In genomic region chr16:86207350-86207749, GRCh38 we compare ENCODE assay signal across 26 cellular contexts.
"Had no signal": no experiment of that assay in that cellular context is flagged by ENCODE, and none has a peak within 500 bp of the region (broad histone marks: within the 10 kb centered on the region; RNA-seq: fewer than 3 reads in every experiment).

No MANE protein-coding gene starts in this region.

- H3K9me3 ChIP-seq: colonic mucosa, esophagus squamous epithelium, gastrocnemius medialis, lower lobe of right lung had no signal

- H3K27me3 ChIP-seq: colonic mucosa, gastrocnemius medialis had no signal

- FAIRE-seq: endometrium, islet of Langerhans, keratinocyte had no signal

- H3K27ac ChIP-seq: colonic mucosa, epithelial cell of prostate, esophagus squamous epithelium, gastrocnemius medialis, heart right ventricle, left lung, lower lobe of right lung had no signal

- H3K4me1 ChIP-seq: colonic mucosa, esophagus squamous epithelium, gastrocnemius medialis, heart right ventricle, left lung, lower lobe of right lung had no signal

- DNase-seq: cerebellar nuclear complex; colonic mucosa; cortex of kidney; effector CD8-positive, alpha-beta T cell; effector memory CD8-positive, alpha-beta T cell; endodermal cell; erythroblast; esophagus squamous epithelium; foreskin fibroblast; foreskin melanocyte; gastrocnemius medialis; glutamatergic neuron; head of caudate nucleus; heart right ventricle; hippocampal formation; left cardiac atrium; left lung; left ventricle myocardium superior; lower lobe of right lung; mesenchymal stem cell; midbrain had no signal

- ATAC-seq: effector memory CD8-positive, alpha-beta T cell; esophagus mucosa; gastrocnemius medialis; heart right ventricle; left cardiac atrium; left lung; left ventricle myocardium superior; lower lobe of right lung had no signal

- H3K36me3 ChIP-seq: colonic mucosa, esophagus squamous epithelium, gastrocnemius medialis, heart right ventricle, left lung, lower lobe of right lung had no signal

- H3K4me3 ChIP-seq: colonic mucosa, esophagus squamous epithelium, gastrocnemius medialis, heart right ventricle, left lung, lower lobe of right lung had no signal
